In the genomic region with DNA sequence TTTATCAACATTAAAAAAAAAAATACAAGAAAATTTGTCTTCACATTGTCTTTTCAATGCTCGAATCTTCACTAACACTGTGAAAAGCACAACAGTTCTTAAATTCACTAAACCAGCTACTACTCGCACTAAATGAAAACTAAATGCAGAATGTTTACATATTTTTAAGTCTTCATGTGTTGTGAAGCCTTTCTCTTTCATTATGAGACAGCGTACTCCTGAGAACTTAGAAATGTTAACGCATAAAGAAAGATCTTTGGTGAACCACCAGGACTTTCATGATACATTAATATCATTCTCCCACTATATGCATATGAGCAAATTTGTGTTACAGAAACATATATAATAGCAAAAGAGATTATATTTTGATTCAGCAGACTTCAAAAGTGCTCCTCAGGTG, we compare ENCODE assay signal across 1 cellular context.
TF ChIP-seq lines count a peak whose summit lies in the region.

No MANE protein-coding gene starts in this region.

TF ChIP-seq in GM12878, 131 proteins besides CTCF, POLR2A, EP300 and RAD21:
- TF ChIP-seq JUNB (IDR thresholded peaks at IDR 0.05) (peak; percentile 74), IRF4 (IDR thresholded peaks at IDR 0.05; ENCODE audit: low read depth, low read length) (0 out of 2 replicates have a peak, but pooled peaks have one; percentile 17)
